8 cellular contexts compared by ENCODE assay signal in genomic region chr3:193780810-193781472, GRCh38.
DNase-seq lines count a peak whose midpoint lies in the region; ATAC-seq and TF ChIP-seq lines count a peak whose summit lies in the region.

No MANE protein-coding gene starts in this region.

- WGBS in heart right ventricle, 2 donors = 14 to 17% methylated on average over 11 of the region's 11 CpGs

- TF ChIP-seq CTCF in heart right ventricle (IDR thresholded peaks at IDR 0.05) = peak; percentile 70 to 93 (median 80)

- H3K27ac ChIP-seq in heart right ventricle = no peak overlapping the region

- CTCF ChIA-PET in HEK293T (lab: Yijun Ruan, JAX) = interaction anchor here (0.6 to 4.8 kb wide), 7 partner anchors 87 to 535 kb away, joined by 3 to 35 read pairs (median 5); partner anchors contain the start of gene HES1

- H3K9me3 ChIP-seq in heart right ventricle = no peaks in the 10 kb centered on the region

- DNase-seq in COR-L47 (lab: John Stamatoyannopoulos, UW) = peak; percentile 70
- peak; percentile 71 for DNase-seq in HEK293T (ENCODE audit: extremely low spot score)
- DNase-seq in NOMO-1 (lab: John Stamatoyannopoulos, UW; ENCODE audit: unreplicated experiment in 2 of 2) = peak; percentile 29 to 44
- DNase-seq in amniotic epithelial cell (ENCODE audit: low read depth) = peak; percentile 81
- DNase-seq in heart right ventricle = peak; percentile 72 to 75
- peak; percentile 76 for DNase-seq in renal cortical epithelial cell (ENCODE audit: low read depth)

- peak; percentile 85 to 95 (median 92) for ATAC-seq in heart right ventricle
- ATAC-seq in GM18511 (IDR thresholded peaks at IDR 0.05; ENCODE audit: unreplicated experiment) = no peak
- no peak for ATAC-seq in HG03520 (IDR thresholded peaks at IDR 0.05; ENCODE audit: unreplicated experiment)

- no peak overlapping the region for H3K4me3 ChIP-seq in heart right ventricle

- peaks cover 3 to 22% (median 8%) of the 10 kb centered on the region in 9 donors for H3K4me1 ChIP-seq in heart right ventricle

- intact Hi-C loops in heart right ventricle (cut with DNase I) = loop anchor here in 7 of 10 donors (1.0 to 10.0 kb wide), 9 partner anchors 221 to 624 kb away; partner anchors contain the start of gene HES1 (in 3 of the 7)

- POLR2A ChIA-PET in HEK293T (lab: Yijun Ruan, JAX) = interaction anchor here (0.6 to 3.0 kb wide), 7 partner anchors 201 to 535 kb away, joined by 3 to 29 read pairs (median 7); partner anchors contain the start of gene HES1

- peaks cover 4 to 81% (median 59%) of the 10 kb centered on the region in 7 donors for H3K27me3 ChIP-seq in heart right ventricle

- H3K36me3 ChIP-seq in heart right ventricle = no peaks in the 10 kb centered on the region

TF ChIP-seq in HEK293T, 16 proteins besides CTCF, POLR2A, EP300 and RAD21:
- TF ChIP-seq ZNF384 (IDR thresholded peaks at IDR 0.05) (no peak), HDGF (IDR thresholded peaks at IDR 0.05; ENCODE audit: borderline replicate concordance) (no peak), ELF4 (IDR thresholded peaks at IDR 0.05) (no peak), NFRKB (IDR thresholded peaks at IDR 0.05) (no peak), LEF1 (IDR thresholded peaks at IDR 0.05; ENCODE audit: borderline replicate concordance) (no peak), SUZ12 (IDR thresholded peaks at IDR 0.05) (no peak), BHLHE40 (IDR thresholded peaks at IDR 0.05; ENCODE audit: borderline replicate concordance) (no peak), PKNOX1 (IDR thresholded peaks at IDR 0.05) (no peak), FOXA1 (IDR thresholded peaks at IDR 0.05) (no peak), SP1 (IDR thresholded peaks at IDR 0.05) (no peak), FOXK2 (IDR thresholded peaks at IDR 0.05) (no peak), TARDBP (IDR thresholded peaks at IDR 0.05) (no peak)

Comparison
In these comparisons a context has a peak if more than half of its experiments do, and no peak if none do; other contexts are left out.
1. ATAC-seq: peak in heart right ventricle (8 of 8); none in GM18511 (single experiment) and HG03520 (single experiment).
2. Peak in every context shown above with its lines, with median percentiles within 50 percentile points of each other: DNase-seq.